16 cellular contexts compared by ENCODE assay signal in the genomic region with DNA sequence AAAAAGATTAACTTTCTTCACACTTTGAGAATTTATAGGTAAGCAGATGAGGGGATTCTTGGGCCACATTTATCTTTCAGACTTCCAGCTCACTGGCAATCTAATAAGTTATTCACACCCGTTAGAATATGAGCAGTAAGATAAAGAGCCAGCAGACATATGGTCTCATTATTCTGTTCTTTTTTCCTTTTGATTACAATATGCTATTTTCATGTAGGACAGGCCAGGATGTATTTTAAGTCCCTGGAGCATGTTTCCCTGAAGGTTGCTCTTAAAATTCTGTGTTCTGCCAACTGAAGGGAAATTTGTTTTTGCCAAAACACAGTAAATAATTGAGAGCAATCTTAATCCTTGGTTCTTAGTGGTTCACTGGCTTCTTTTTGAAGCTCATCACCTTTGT. TPM values are rescaled to one million over a fixed set of nuclear protein-coding genes. Genes with fewer than 3 reads are reported as not detected.
A peak's percentile ranks its signal among the peaks of the same experiment; 100 is the strongest.
DNase-seq lines count a peak whose midpoint lies in the region; ATAC-seq and TF ChIP-seq lines count a peak whose summit lies in the region.
"Had no signal": no experiment of that assay in that cellular context is flagged by ENCODE, and none has a peak within 500 bp of the region (broad histone marks: within the 10 kb centered on the region; RNA-seq: fewer than 3 reads in every experiment).

No MANE protein-coding gene starts in this region.

- no TSS peak for BruUV-seq in Panc1 (replicated peaks; lab: Mats Ljungman, UMichigan)

- H3K9me3 Mint-ChIP-seq in HFFc6 (no peaks in the 10 kb centered on the region), glutamatergic neuron (ENCODE audit: unreplicated experiment) (no peaks in the 10 kb centered on the region)
- H3K9me3 Mint-ChIP-seq: CD8-positive, alpha-beta memory T cell; IgD-negative memory B cell had no signal

- peaks cover 38% of the 10 kb centered on the region for H3K4me1 Mint-ChIP-seq in HFFc6 (ENCODE audit: low read depth)
- H3K4me1 Mint-ChIP-seq in glutamatergic neuron (ENCODE audit: low read depth, unreplicated experiment): peaks cover 34% of the 10 kb centered on the region

- H3K27me3 Mint-ChIP-seq in HFFc6 (ENCODE audit: insufficient read depth) (no peaks in the 10 kb centered on the region), glutamatergic neuron (ENCODE audit: unreplicated experiment) (peaks cover 4% of the 10 kb centered on the region)
- H3K27me3 Mint-ChIP-seq: CD8-positive, alpha-beta memory T cell; IgD-negative memory B cell had no signal

- H3K36me3 ChIP-seq in Panc1 (ENCODE audit: control insufficient read depth, insufficient read depth, low read length): 0 out of 2 replicates have a peak, but pooled peaks cover 4% of the 10 kb centered on the region

- intact Hi-C loops in Panc1 (cut with micrococcal nuclease; ENCODE audit: unreplicated experiment): no loop called here

- no peak overlapping the region for H3K4me3 Mint-ChIP-seq in HFFc6
- no peak overlapping the region for H3K4me3 Mint-ChIP-seq in glutamatergic neuron (ENCODE audit: unreplicated experiment)
- H3K4me3 Mint-ChIP-seq: CD8-positive, alpha-beta memory T cell; IgD-negative memory B cell had no signal

- TF ChIP-seq CTCF in HFFc6 (IDR thresholded peaks at IDR 0.05) (no peak), Panc1 (IDR thresholded peaks at IDR 0.05) (no peak), glutamatergic neuron (IDR thresholded peaks at IDR 0.05; ENCODE audit: partially characterized antibody, unreplicated experiment) (no peak)

- no peak for ATAC-seq in Panc1
- no peak for ATAC-seq in GM21717 (IDR thresholded peaks at IDR 0.05; ENCODE audit: unreplicated experiment)

- in situ Hi-C loops in Panc1 (cut with HindIII; ENCODE audit: low pct_unique_long_range_greater_than_20kb, low sequenced_read_pairs): no loop called here

- H3K9me3 ChIP-seq in Panc1 (ENCODE audit: control insufficient read depth, insufficient read depth, low read depth, low read length): peaks cover 15% of the 10 kb centered on the region; the same call in 1 of the 2 replicates

- peaks cover 4% of the 10 kb centered on the region; the same call in 1 of the 2 replicates for H3K4me1 ChIP-seq in Panc1 (ENCODE audit: control insufficient read depth, insufficient read depth, low read length)
- H3K4me1 ChIP-seq: BLaER1 had no signal

- peaks cover 35% of the 10 kb centered on the region for H3K36me3 Mint-ChIP-seq in HFFc6 (ENCODE audit: low read depth)
- H3K36me3 Mint-ChIP-seq in glutamatergic neuron (ENCODE audit: unreplicated experiment): no peaks in the 10 kb centered on the region

- POLR2A ChIA-PET in Panc1 (lab: Charles Lee) (no interaction called here), HEK293T (lab: Yijun Ruan, JAX) (no interaction called here)

- peak; percentile 1 for DNase-seq in NCI-H1694 (lab: John Stamatoyannopoulos, UW)
- DNase-seq in NCI-H1694 treated with DMSO at 0.1 percent for 48 hours (lab: John Stamatoyannopoulos, UW): no peak
- no peak for DNase-seq in HFFc6
- DNase-seq in Panc1 (ENCODE audit: low read depth, low spot score): no peak
- no peak for DNase-seq in glutamatergic neuron
- DNase-seq in HEK293T (ENCODE audit: extremely low spot score): no peak
- DNase-seq in SHP77 (lab: John Stamatoyannopoulos, UW): no peak
- DNase-seq: 8988T; AML-193; CD8-positive, alpha-beta memory T cell; DMS79; H7; KG1 had no signal

- peak overlapping the region; percentile 53; the same call in 1 of the 2 replicates for H3K27ac ChIP-seq in Panc1 (ENCODE audit: low read length)
- H3K27ac ChIP-seq: BLaER1 had no signal

- H3K27ac Mint-ChIP-seq in HFFc6 (peak overlapping the region; percentile 11; the same call in 1 of the 2 replicates), glutamatergic neuron (ENCODE audit: unreplicated experiment) (peak overlapping the region; percentile 40)
- H3K27ac Mint-ChIP-seq: CD8-positive, alpha-beta memory T cell had no signal

- CTCF ChIA-PET in Panc1 (lab: Charles Lee) (interaction anchor here (0.6 to 0.7 kb wide), 3 partner anchors 241 to 883 kb away, joined by 3 to 4 read pairs (median 3); no protein-coding TSS in a partner anchor), HEK293T (lab: Yijun Ruan, JAX) (no interaction called here)

- no peaks in the 10 kb centered on the region for H3K27me3 ChIP-seq in Panc1 (ENCODE audit: control insufficient read depth, insufficient read depth, low read length)
- H3K27me3 ChIP-seq: BLaER1 had no signal

- no peak overlapping the region for H3K4me3 ChIP-seq in Panc1 (ENCODE audit: low read depth in 2 of 2, low read length in 2 of 2)
- H3K4me3 ChIP-seq: BLaER1 had no signal

TF ChIP-seq in HEK293T, 16 proteins besides CTCF, POLR2A, EP300 and RAD21:
- TF ChIP-seq SP1 (IDR thresholded peaks at IDR 0.05): no peak
- TF ChIP-seq TARDBP (IDR thresholded peaks at IDR 0.05): no peak
- TF ChIP-seq FOXM1 (IDR thresholded peaks at IDR 0.05; ENCODE audit: borderline replicate concordance): no peak
- no peak for TF ChIP-seq HDGF (IDR thresholded peaks at IDR 0.05; ENCODE audit: borderline replicate concordance)
- no peak for TF ChIP-seq CTBP1 (IDR thresholded peaks at IDR 0.05; ENCODE audit: borderline replicate concordance)
- no peak for TF ChIP-seq ZNF384 (IDR thresholded peaks at IDR 0.05)
- no peak for TF ChIP-seq SUZ12 (IDR thresholded peaks at IDR 0.05)

RNA-seq across cellular contexts. Expression of a gene that starts 22.2 kb away (rescaled TPM):
- 10 to 100 TPM; 37.4 to 47.0 (median 42.2) TPM for total RNA-seq in HFFc6 (2021; fragmentation: NEBNext Ultra II Directional; extraction: Animal tissue kit (Norgen Biotek cat#: 25700))
- total RNA-seq in Panc1 (2021; ENCODE audit: unreplicated experiment) (63.0 TPM), glutamatergic neuron (ENCODE audit: unreplicated experiment) (46.5 TPM)
- 35.1 TPM for polyA plus RNA-seq in Panc1 (2012; ENCODE audit: insufficient read length)

RNA-seq across cellular contexts. Expression of a gene that starts 22.4 kb away (rescaled TPM):
- 10 to 100 TPM; 26.6 to 33.3 (median 29.4) TPM for total RNA-seq in HFFc6 (2021; fragmentation: NEBNext Ultra II Directional; extraction: Animal tissue kit (Norgen Biotek cat#: 25700))
- total RNA-seq in Panc1 (2021; ENCODE audit: unreplicated experiment): 42.6 TPM
- polyA plus RNA-seq in Panc1 (2012; ENCODE audit: insufficient read length): 25.5 TPM
- 20.9 TPM for total RNA-seq in glutamatergic neuron (ENCODE audit: unreplicated experiment)
